In the genomic region with DNA sequence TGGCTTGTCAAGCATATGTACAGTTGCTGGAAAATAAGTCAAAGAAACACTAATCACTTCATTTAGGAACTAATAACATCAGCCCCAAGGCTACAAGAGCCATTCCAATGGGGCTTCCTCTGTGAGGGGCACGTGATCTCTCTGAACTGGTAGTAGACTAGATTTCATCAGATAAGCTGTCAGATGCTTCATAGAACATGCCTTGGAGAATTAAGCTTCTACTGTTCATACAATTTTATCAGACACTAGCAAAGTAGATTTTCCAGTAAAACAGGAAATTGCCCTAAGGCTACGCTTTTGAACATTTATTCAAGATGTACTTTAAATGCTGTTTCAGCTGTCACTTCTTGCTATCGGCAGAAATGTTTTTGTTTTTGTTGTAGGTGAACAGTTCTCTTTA, we compare ENCODE assay signal across 15 cellular contexts.
A peak's percentile ranks its signal among the peaks of the same experiment; 100 is the strongest.
DNase-seq lines count a peak whose midpoint lies in the region; ATAC-seq and TF ChIP-seq lines count a peak whose summit lies in the region.
"Had no signal": no experiment of that assay in that cellular context is flagged by ENCODE, and none has a peak within 500 bp of the region (broad histone marks: within the 10 kb centered on the region; RNA-seq: fewer than 3 reads in every experiment).

No MANE protein-coding gene starts in this region.

- 100% methylated on average over 2 of the region's 3 CpGs for WGBS in mesenchymal stem cell

- H3K9me2 ChIP-seq in Loucy (replicated peaks; ENCODE audit: low read depth, low read length) (no peaks in the 10 kb centered on the region), MM.1S (replicated peaks; ENCODE audit: insufficient read depth, low read length) (no peaks in the 10 kb centered on the region)

- H3K79me2 ChIP-seq in Loucy (ENCODE audit: insufficient read depth, low read length): no peaks in the 10 kb centered on the region
- no peaks in the 10 kb centered on the region for H3K79me2 ChIP-seq in MM.1S (ENCODE audit: low read length)

- no peaks in the 10 kb centered on the region for H3K27me3 ChIP-seq in A673 (replicated peaks; ENCODE audit: insufficient read depth, low read depth, low read length, poor library complexity)
- peaks cover 4% of the 10 kb centered on the region for H3K27me3 ChIP-seq in Loucy (ENCODE audit: insufficient read depth, low read length, poor library complexity, severe bottlenecking)
- H3K27me3 ChIP-seq in mesenchymal stem cell (ENCODE audit: control insufficient read depth in 1 of 2, insufficient read depth in 1 of 2, low read length in 2 of 2): no peaks in the 10 kb centered on the region
- no peaks in the 10 kb centered on the region for H3K27me3 ChIP-seq in MM.1S (replicated peaks; ENCODE audit: insufficient read depth, low read length)
- H3K27me3 ChIP-seq: BLaER1 treated with 17β-estradiol and CSF1 and Interleukin-3, amounts not matched to agents 10 nM and 100 nM; MG63 had no signal

- peak; percentile 37 for DNase-seq in A673 (ENCODE audit: low spot score)
- no peak for DNase-seq in mesenchymal stem cell
- no peak for DNase-seq in MM.1S
- DNase-seq in omental fat pad (ENCODE audit: low spot score): no peak
- no peak for DNase-seq in activated CD4-positive, alpha-beta T cell treated with anti-CD3 and anti-CD28 coated beads, Interleukin-2, amount 50 U/mL, for 1 hour
- DNase-seq: CD8-positive, alpha-beta memory T cell; GOT3; MG63; NCI-H345; NK-92 treated with Interleukin-12 subunit alpha and Interleukin-12 subunit beta, amount 100 ng/mL, for 24 hours; SHP77 treated with DMSO at 0.1 percent for 48 hours had no signal

- no peak overlapping the region for H2BK12ac ChIP-seq in mesenchymal stem cell (ENCODE audit: low read length in 2 of 2)

- H4K91ac ChIP-seq in mesenchymal stem cell (ENCODE audit: low read length): no peak overlapping the region

- no TSS peak for BruUV-seq in A673 (replicated peaks; lab: Mats Ljungman, UMichigan)

- H3K4me2 ChIP-seq in Loucy (ENCODE audit: low read depth, low read length, poor library complexity, severe bottlenecking): peak overlapping the region; percentile 53
- H3K4me2 ChIP-seq in mesenchymal stem cell (ENCODE audit: low read length, poor library complexity, severe bottlenecking): no peak overlapping the region
- no peak overlapping the region for H3K4me2 ChIP-seq in MM.1S (ENCODE audit: low read depth, low read length)
- H3K4me2 ChIP-seq: KMS-11 had no signal

- no peak for TF ChIP-seq CTCF in A673 (conservative IDR thresholded peaks at IDR 0.05; ENCODE audit: low read depth, low read length)
- TF ChIP-seq CTCF in Loucy (conservative IDR thresholded peaks at IDR 0.05; ENCODE audit: low read length): no peak
- TF ChIP-seq CTCF in VCaP (conservative IDR thresholded peaks at IDR 0.05): no peak
- no peak for TF ChIP-seq CTCF in MM.1S (IDR thresholded peaks at IDR 0.05; ENCODE audit: low read length)
- TF ChIP-seq CTCF in omental fat pad (IDR thresholded peaks at IDR 0.05): no peak

- no peak overlapping the region for H3K9ac ChIP-seq in Loucy (ENCODE audit: low read depth, low read length, poor library complexity, severe bottlenecking)
- H3K9ac ChIP-seq in mesenchymal stem cell (ENCODE audit: low read length): no peak overlapping the region
- no peak overlapping the region for H3K9ac ChIP-seq in MM.1S (ENCODE audit: low read length)
- H3K9ac ChIP-seq: BLaER1 treated with 17β-estradiol and CSF1 and Interleukin-3, amounts not matched to agents 10 nM and 100 nM; KMS-11 had no signal

- H3K4ac ChIP-seq in mesenchymal stem cell (ENCODE audit: low read depth in 1 of 2, low read length in 2 of 2): no peak overlapping the region

- H3K14ac ChIP-seq in mesenchymal stem cell (ENCODE audit: low read length in 2 of 2): no peak overlapping the region

- no peak overlapping the region for H2BK15ac ChIP-seq in mesenchymal stem cell (ENCODE audit: low read depth, poor library complexity, severe bottlenecking)

- CTCF ChIA-PET in A673 (lab: Charles Lee): interaction anchor here (0.5 to 1.4 kb wide), 3 partner anchors 10 to 311 kb away, joined by 3 to 7 read pairs (median 3); no protein-coding TSS in a partner anchor

- H3K9me3 ChIP-seq in A673 (ENCODE audit: low read depth, low read length, poor library complexity, severe bottlenecking): no peaks in the 10 kb centered on the region
- H3K9me3 ChIP-seq in Loucy (ENCODE audit: insufficient read depth, low read depth, low read length): no peaks in the 10 kb centered on the region
- no peaks in the 10 kb centered on the region for H3K9me3 ChIP-seq in mesenchymal stem cell (ENCODE audit: control insufficient read depth, low read length)
- H3K9me3 ChIP-seq in MM.1S (replicated peaks; ENCODE audit: insufficient read depth, low read length): no peaks in the 10 kb centered on the region
- H3K9me3 ChIP-seq: BLaER1 treated with 17β-estradiol and CSF1 and Interleukin-3, amounts not matched to agents 10 nM and 100 nM; MG63 had no signal

- no peak overlapping the region for H3K18ac ChIP-seq in mesenchymal stem cell (ENCODE audit: low read depth in 1 of 2, low read length in 2 of 2)

- H3K79me1 ChIP-seq in mesenchymal stem cell (replicated peaks; ENCODE audit: low read length, poor library complexity, severe bottlenecking): no peaks in the 10 kb centered on the region

- H2AK5ac ChIP-seq in mesenchymal stem cell (ENCODE audit: low read length, severe bottlenecking): no peak overlapping the region

- intact Hi-C loops in A673 (cut with micrococcal nuclease; ENCODE audit: unreplicated experiment): no loop called here

- H4K20me1 ChIP-seq in Loucy (ENCODE audit: insufficient read depth, low read length, poor library complexity, severe bottlenecking) (no peaks in the 10 kb centered on the region), MM.1S (ENCODE audit: insufficient read depth, low read length) (no peaks in the 10 kb centered on the region)
- H4K20me1 ChIP-seq: BLaER1 treated with 17β-estradiol and CSF1 and Interleukin-3, amounts not matched to agents 10 nM and 100 nM had no signal

- no peak overlapping the region for H3K4me3 ChIP-seq in A673 (ENCODE audit: low read depth, low read length, poor library complexity, severe bottlenecking)
- H3K4me3 ChIP-seq in Loucy (ENCODE audit: low read length, poor library complexity, severe bottlenecking): peak overlapping the region; percentile 19
- no peak overlapping the region for H3K4me3 ChIP-seq in mesenchymal stem cell (ENCODE audit: insufficient read depth in 1 of 2, low read depth in 1 of 2, low read length in 2 of 2)
- H3K4me3 ChIP-seq in MM.1S (ENCODE audit: low read length): no peak overlapping the region
- H3K4me3 ChIP-seq: BLaER1 treated with 17β-estradiol and CSF1 and Interleukin-3, amounts not matched to agents 10 nM and 100 nM; MG63 had no signal

- no peak overlapping the region for H3K23ac ChIP-seq in mesenchymal stem cell (ENCODE audit: low read length in 2 of 2)

- H2BK5ac ChIP-seq in mesenchymal stem cell (ENCODE audit: low read depth, low read length, poor library complexity, severe bottlenecking): no peak overlapping the region

- H2AFZ ChIP-seq in Loucy (ENCODE audit: low read length) (no peak overlapping the region), mesenchymal stem cell (ENCODE audit: low read depth, low read length) (peak overlapping the region; percentile 27), MM.1S (ENCODE audit: low read length) (no peak overlapping the region; the same call in 1 of the 2 replicates)

- H3K27ac ChIP-seq in A673 (ENCODE audit: low read depth, low read length, poor library complexity, severe bottlenecking) (no peak overlapping the region), VCaP (peak overlapping the region; percentile 52), mesenchymal stem cell (ENCODE audit: low read length, poor library complexity, severe bottlenecking) (no peak overlapping the region), MM.1S (ENCODE audit: low read length) (no peak overlapping the region)
- H3K27ac ChIP-seq: BLaER1 treated with 17β-estradiol and CSF1 and Interleukin-3, amounts not matched to agents 10 nM and 100 nM; KMS-11 had no signal

- no peaks in the 10 kb centered on the region for H3K36me3 ChIP-seq in A673 (ENCODE audit: insufficient read depth, low read length, poor library complexity, severe bottlenecking)
- H3K36me3 ChIP-seq in Loucy (ENCODE audit: insufficient read depth, low read length): no peaks in the 10 kb centered on the region
- no peaks in the 10 kb centered on the region for H3K36me3 ChIP-seq in mesenchymal stem cell (ENCODE audit: control insufficient read depth in 1 of 2, insufficient read depth in 2 of 2, low read depth in 1 of 2, low read length in 2 of 2)
- no peaks in the 10 kb centered on the region for H3K36me3 ChIP-seq in MM.1S (replicated peaks; ENCODE audit: insufficient read depth, low read length)
- H3K36me3 ChIP-seq: BLaER1 treated with 17β-estradiol and CSF1 and Interleukin-3, amounts not matched to agents 10 nM and 100 nM; MG63 had no signal

- H2BK120ac ChIP-seq in mesenchymal stem cell (ENCODE audit: low read depth, low read length): no peak overlapping the region

- H4K8ac ChIP-seq in mesenchymal stem cell (ENCODE audit: low read length): no peak overlapping the region

- H3F3A ChIP-seq in Loucy (ENCODE audit: low read depth): no peaks in the 10 kb centered on the region
- no peaks in the 10 kb centered on the region for H3F3A ChIP-seq in MM.1S (ENCODE audit: insufficient read depth, low read length)

- H3K4me1 ChIP-seq in A673 (ENCODE audit: insufficient read depth, low read length, poor library complexity, severe bottlenecking): peaks cover 5% of the 10 kb centered on the region
- peaks cover 7% of the 10 kb centered on the region for H3K4me1 ChIP-seq in Loucy (ENCODE audit: insufficient read depth, low read length, poor library complexity, severe bottlenecking)
- no peaks in the 10 kb centered on the region for H3K4me1 ChIP-seq in mesenchymal stem cell (ENCODE audit: control insufficient read depth, insufficient read depth, low read depth, low read length)
- H3K4me1 ChIP-seq in MM.1S (ENCODE audit: low read length): peaks cover 3% of the 10 kb centered on the region; the same call in 1 of the 2 replicates

- POLR2A ChIA-PET in A673 (lab: Charles Lee; ENCODE audit: low non-redundant PET): no interaction called here

- ATAC-seq in omental fat pad (ENCODE audit: low FRiP score): no peak
